ENCODE assay signal across 13 cellular contexts in genomic region chr22:31625257-31625640, GRCh38. TPM values are rescaled to one million over a fixed set of nuclear protein-coding genes. Genes with fewer than 3 reads are reported as not detected.
A peak's percentile ranks its signal among the peaks of the same experiment; 100 is the strongest.
DNase-seq lines count a peak whose midpoint lies in the region; ATAC-seq and TF ChIP-seq lines count a peak whose summit lies in the region.
"Had no signal": no experiment of that assay in that cellular context is flagged by ENCODE, and none has a peak within 500 bp of the region (broad histone marks: within the 10 kb centered on the region; RNA-seq: fewer than 3 reads in every experiment).

No MANE protein-coding gene starts in this region.

- CTCF ChIA-PET in activated naive CD4-positive, alpha-beta T cell treated with anti-CD3 and anti-CD28 coated beads for 36 hours (lab: Charles Lee) = interaction anchor here (1.1 to 1.4 kb wide), 2 partner anchors 8 to 64 kb away, joined by 4 to 6 read pairs; no protein-coding TSS in a partner anchor

- peaks cover 39% of the 10 kb centered on the region for H3K4me1 Mint-ChIP-seq in activated naive CD4-positive, alpha-beta T cell treated with anti-CD3 and anti-CD28 coated beads for 36 hours (ENCODE audit: low read depth)
- H3K4me1 Mint-ChIP-seq in activated T-helper 2 cell treated with anti-CD3 and anti-CD28 coated beads, Interferon-gamma antibody, Interleukin-2, Interleukin-4, amounts not matched to agents 10 μg/mL and 5 μg/mL and 100 μg/mL, durations not matched to agents 14 hours and 24 hours and 36 hours (ENCODE audit: low read depth) = peaks cover 22% of the 10 kb centered on the region

- ATAC-seq in lower lobe of right lung (no peak), GM19328 (IDR thresholded peaks at IDR 0.05; ENCODE audit: unreplicated experiment) (no peak), HG03196 (IDR thresholded peaks at IDR 0.05; ENCODE audit: unreplicated experiment) (no peak)
- ATAC-seq: GM12878 had no signal

- no peaks in the 10 kb centered on the region for H3K27me3 ChIP-seq in lower lobe of right lung (ENCODE audit: low read depth)
- H3K27me3 ChIP-seq: tibial artery had no signal

- H3K4me1 ChIP-seq in lower lobe of right lung = peaks cover 47% of the 10 kb centered on the region

- no peaks in the 10 kb centered on the region for H3K9me3 ChIP-seq in lower lobe of right lung
- H3K9me3 ChIP-seq: tibial artery had no signal

- TF ChIP-seq CTCF in lower lobe of right lung (IDR thresholded peaks at IDR 0.05) = no peak

- H3K27ac ChIP-seq in caudate nucleus (ENCODE audit: low read depth, low read length) = peak overlapping the region; percentile 98
- H3K27ac ChIP-seq in lower lobe of right lung = peak overlapping the region; percentile 72
- H3K27ac ChIP-seq in temporal lobe (ENCODE audit: low read depth, low read length) = peak overlapping the region; percentile 92

- no peak for DNase-seq in activated naive CD4-positive, alpha-beta T cell treated with anti-CD3 and anti-CD28 coated beads for 36 hours
- no peak for DNase-seq in activated naive CD4-positive, alpha-beta T cell treated with Interleukin-2 at 50 U/mL for 16 hours
- DNase-seq in caudate nucleus (lab: John Stamatoyannopoulos, UW) = peak in 1 of 61 donors; percentile 55
- DNase-seq in lower lobe of right lung = no peak
- DNase-seq in activated T-helper 2 cell treated with anti-CD3 and anti-CD28 coated beads, Interferon-gamma antibody, Interleukin-2, Interleukin-4, amounts not matched to agents 10 μg/mL and 5 μg/mL and 100 μg/mL, durations not matched to agents 14 hours and 24 hours and 36 hours (ENCODE audit: low spot score) = no peak
- DNase-seq: activated T-cell treated with anti-CD3 and anti-CD28 coated beads, Interleukin-2, amount 50 U/mL, for 48 hours; DMS79; MM.1S had no signal

- peak overlapping the region; percentile 19 for H3K4me3 ChIP-seq in lower lobe of right lung
- H3K4me3 ChIP-seq: GM12878, tibial artery had no signal

- H3K36me3 ChIP-seq in lower lobe of right lung = peaks cover 40% of the 10 kb centered on the region

- H3K27ac Mint-ChIP-seq in activated naive CD4-positive, alpha-beta T cell treated with anti-CD3 and anti-CD28 coated beads for 36 hours = peak overlapping the region; percentile 70
- no peak overlapping the region for H3K27ac Mint-ChIP-seq in activated T-helper 2 cell treated with anti-CD3 and anti-CD28 coated beads, Interferon-gamma antibody, Interleukin-2, Interleukin-4, amounts not matched to agents 10 μg/mL and 5 μg/mL and 100 μg/mL, durations not matched to agents 14 hours and 24 hours and 36 hours

- no peaks in the 10 kb centered on the region for H3K9me3 Mint-ChIP-seq in activated naive CD4-positive, alpha-beta T cell treated with anti-CD3 and anti-CD28 coated beads for 36 hours
- H3K9me3 Mint-ChIP-seq in activated T-helper 2 cell treated with anti-CD3 and anti-CD28 coated beads, Interferon-gamma antibody, Interleukin-2, Interleukin-4, amounts not matched to agents 10 μg/mL and 5 μg/mL and 100 μg/mL, durations not matched to agents 14 hours and 24 hours and 36 hours = no peaks in the 10 kb centered on the region

- peaks cover 6% of the 10 kb centered on the region for H3K36me3 Mint-ChIP-seq in activated naive CD4-positive, alpha-beta T cell treated with anti-CD3 and anti-CD28 coated beads for 36 hours (ENCODE audit: low read depth)
- peaks cover 39% of the 10 kb centered on the region for H3K36me3 Mint-ChIP-seq in activated T-helper 2 cell treated with anti-CD3 and anti-CD28 coated beads, Interferon-gamma antibody, Interleukin-2, Interleukin-4, amounts not matched to agents 10 μg/mL and 5 μg/mL and 100 μg/mL, durations not matched to agents 14 hours and 24 hours and 36 hours (ENCODE audit: low read depth)

- no peak overlapping the region for H3K4me3 Mint-ChIP-seq in activated naive CD4-positive, alpha-beta T cell treated with anti-CD3 and anti-CD28 coated beads for 36 hours
- H3K4me3 Mint-ChIP-seq in activated T-helper 2 cell treated with anti-CD3 and anti-CD28 coated beads, Interferon-gamma antibody, Interleukin-2, Interleukin-4, amounts not matched to agents 10 μg/mL and 5 μg/mL and 100 μg/mL, durations not matched to agents 14 hours and 24 hours and 36 hours (ENCODE audit: low read depth) = no peak overlapping the region

- H3K27me3 Mint-ChIP-seq in activated naive CD4-positive, alpha-beta T cell treated with anti-CD3 and anti-CD28 coated beads for 36 hours (ENCODE audit: low read depth) = no peaks in the 10 kb centered on the region
- no peaks in the 10 kb centered on the region for H3K27me3 Mint-ChIP-seq in activated T-helper 2 cell treated with anti-CD3 and anti-CD28 coated beads, Interferon-gamma antibody, Interleukin-2, Interleukin-4, amounts not matched to agents 10 μg/mL and 5 μg/mL and 100 μg/mL, durations not matched to agents 14 hours and 24 hours and 36 hours (ENCODE audit: low read depth)

- intact Hi-C loops in activated naive CD4-positive, alpha-beta T cell treated with anti-CD3 and anti-CD28 coated beads for 36 hours (cut with micrococcal nuclease) = no loop called here
- intact Hi-C loops in lower lobe of right lung (cut with DNase I) = no loop called here
- intact Hi-C loops in activated T-helper 2 cell treated with anti-CD3 and anti-CD28 coated beads, Interferon-gamma antibody, Interleukin-2, Interleukin-4, amounts not matched to agents 10 μg/mL and 5 μg/mL and 100 μg/mL, durations not matched to agents 14 hours and 24 hours and 36 hours (cut with micrococcal nuclease) = no loop called here

RNA-seq across cellular contexts. Expression of gene PISD, which starts 36.8 kb away (rescaled TPM):
- 10 to 100 TPM; 45.6 to 45.7 TPM for total RNA-seq in activated naive CD4-positive, alpha-beta T cell treated with anti-CD3 and anti-CD28 coated beads for 36 hours
- total RNA-seq in lower lobe of right lung = 47.3 TPM
- total RNA-seq in temporal lobe = 22.6 TPM
- 44.3 and 44.9 TPM in 2 replicates for total RNA-seq in activated T-helper 2 cell treated with anti-CD3 and anti-CD28 coated beads, Interferon-gamma antibody, Interleukin-2, Interleukin-4, amounts not matched to agents 10 μg/mL and 5 μg/mL and 100 μg/mL, durations not matched to agents 14 hours and 24 hours and 36 hours
